Comparison of ENCODE assay signal across 10 cellular contexts in the genomic region with DNA sequence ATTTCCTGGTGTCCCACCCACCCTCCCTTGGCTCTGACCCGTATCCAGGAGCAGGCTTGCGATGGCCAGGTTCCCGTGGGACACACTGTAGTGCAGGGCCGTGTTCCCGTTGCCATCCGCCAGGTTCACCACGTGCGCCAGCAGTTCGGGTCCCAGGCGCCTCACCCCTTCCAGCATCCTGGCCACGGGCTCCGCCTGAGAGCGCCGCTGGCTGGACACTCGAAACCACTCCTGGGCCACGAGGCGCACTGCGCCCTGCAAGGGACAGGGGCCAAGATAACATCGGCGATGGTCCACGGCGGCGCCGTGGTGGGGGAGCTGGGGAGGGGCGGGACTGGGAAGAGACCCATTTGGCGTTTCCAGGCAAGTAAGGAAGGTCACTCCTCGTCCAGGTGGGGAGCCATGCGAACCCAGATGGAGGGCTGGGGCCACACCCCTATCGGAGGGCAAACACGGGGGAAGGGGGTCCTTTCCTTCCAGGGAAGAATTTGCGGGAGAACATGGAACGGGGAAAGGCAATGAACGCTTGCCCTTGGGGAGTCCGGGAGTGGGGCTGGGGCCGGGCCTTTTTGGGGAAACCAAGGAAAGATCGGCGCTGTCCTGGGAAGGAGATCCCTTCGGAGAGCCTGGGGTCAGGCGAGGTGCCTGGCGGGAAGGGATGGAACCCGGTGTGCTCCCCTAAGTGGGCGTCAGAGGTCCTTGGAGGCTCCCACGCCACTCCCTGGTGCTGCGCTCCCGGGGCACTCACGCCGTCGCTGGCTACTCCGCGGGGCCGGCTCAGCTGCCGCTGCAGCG. TPM values are rescaled to one million over a fixed set of nuclear protein-coding genes. Genes with fewer than 3 reads are reported as not detected.
A peak's percentile ranks its signal among the peaks of the same experiment; 100 is the strongest.
DNase-seq lines count a peak whose midpoint lies in the region; ATAC-seq and TF ChIP-seq lines count a peak whose summit lies in the region.
"Had no signal": no experiment of that assay in that cellular context is flagged by ENCODE, and none has a peak within 500 bp of the region (broad histone marks: within the 10 kb centered on the region; RNA-seq: fewer than 3 reads in every experiment).

No MANE protein-coding gene starts in this region.

- H3K4me3 ChIP-seq in gastrocnemius medialis: no peak overlapping the region
- H3K4me3 ChIP-seq: body of pancreas had no signal

- peak overlapping the region in 3 of 4 donors; percentile 13 to 45 (median 31) for H3K27ac ChIP-seq in gastrocnemius medialis
- H3K27ac ChIP-seq: body of pancreas had no signal

- H3K4me1 ChIP-seq in gastrocnemius medialis: peaks cover 0 to 8% of the 10 kb centered on the region in 2 donors

- ATAC-seq in left cardiac atrium (peak in 1 of 2 donors; percentile 11), gastrocnemius medialis (peak in 1 of 2 donors; percentile 19)
- ATAC-seq: body of pancreas had no signal

- TF ChIP-seq POLR2A in gastrocnemius medialis (IDR thresholded peaks at IDR 0.05): no peak

- no peaks in the 10 kb centered on the region for H3K9me3 ChIP-seq in gastrocnemius medialis
- H3K9me3 ChIP-seq: body of pancreas had no signal

- H3K27me3 ChIP-seq in gastrocnemius medialis: peaks cover 19 to 35% (median 26%) of the 10 kb centered on the region in 3 donors

- TF ChIP-seq CTCF in gastrocnemius medialis (IDR thresholded peaks at IDR 0.05 in 4 of 5, conservative IDR thresholded peaks at IDR 0.05 in 1 of 5): no peak

- in situ Hi-C loops in gastrocnemius medialis (cut with MboI; ENCODE audit: low sequenced_read_pairs in 4 of 4): no loop called here

- DNase-seq in HuH-7.5 (ENCODE audit: low spot score) (peak; percentile 4), left cardiac atrium (peak; percentile 38), gastrocnemius medialis (no peak), amygdala (lab: John Stamatoyannopoulos, UW) (no peak), HT-29 (ENCODE audit: low spot score) (no peak)
- DNase-seq: activated CD4-positive, alpha-beta T cell treated with anti-CD3 and anti-CD28 coated beads, Interleukin-2, amount 50 U/mL, for 48 hours; activated gamma-delta T cell; body of pancreas; NCI-H446 treated with DMSO at 0.1 percent for 48 hours; T-helper 9 cell had no signal

- no peaks in the 10 kb centered on the region for H3K36me3 ChIP-seq in gastrocnemius medialis

- intact Hi-C loops in left cardiac atrium (cut with DNase I) (no loop called here), gastrocnemius medialis (cut with DNase I; ENCODE audit: low total_unique reads) (no loop called here)

RNA-seq across cellular contexts. Expression of a gene that starts 9.9 kb away (rescaled TPM):
- total RNA-seq in left cardiac atrium (10 to 100 TPM; 19.3 to 19.6 TPM), gastrocnemius medialis (10 to 100 TPM in 3 of 4 donors, 1 to 10 TPM in 1; 7.1 to 16.0 (median 13.7) TPM)
- 0.23 and 1.4 TPM in 2 replicates for total RNA-seq in HT-29 (2014; rRNA removed; shearing (Covaris generic))

RNA-seq across cellular contexts. Expression of a gene that starts 11.9 kb away (rescaled TPM):
- total RNA-seq in left cardiac atrium (1,000 to 10,000 TPM; 1,064 to 1,153 TPM), gastrocnemius medialis (100 to 1,000 TPM; 248 to 436 (median 313) TPM)
- total RNA-seq in HT-29 (2014; rRNA removed; shearing (Covaris generic)): 1,376 and 1,588 TPM in 2 replicates

RNA-seq across cellular contexts. Expression of a gene that starts 12.0 kb away (rescaled TPM):
- 10 to 100 TPM; 65.3 to 83.8 TPM for total RNA-seq in left cardiac atrium
- total RNA-seq in gastrocnemius medialis: 100 to 1,000 TPM in 1 of 4 donors, 10 to 100 TPM in 3; 75.3 to 129 (median 87.7) TPM
- total RNA-seq in HT-29 (2014; rRNA removed; shearing (Covaris generic)): 73.3 and 79.7 TPM in 2 replicates

RNA-seq across cellular contexts. Expression of a gene that starts 25.0 kb away (rescaled TPM):
- total RNA-seq in left cardiac atrium (10 to 100 TPM; 33.6 to 40.8 TPM), gastrocnemius medialis (10 to 100 TPM; 49.8 to 85.3 (median 66.1) TPM)
- total RNA-seq in HT-29 (2014; rRNA removed; shearing (Covaris generic)): 113 and 120 TPM in 2 replicates

RNA-seq across cellular contexts. Expression of a gene that starts 30.8 kb away (rescaled TPM):
- total RNA-seq in left cardiac atrium: 10 to 100 TPM; 16.3 to 81.6 TPM
- 10 to 100 TPM; 19.7 to 91.8 (median 41.9) TPM for total RNA-seq in gastrocnemius medialis
- 0.20 TPM in 1 of 2 replicates, not detected in the other for total RNA-seq in HT-29 (2014; rRNA removed; shearing (Covaris generic))

Comparison
In these comparisons a context has a peak if more than half of its experiments do, and no peak if none do; other contexts are left out.
1. DNase-seq: peak in HuH-7.5 (single experiment) and left cardiac atrium (single experiment); none in gastrocnemius medialis (0 of 2), amygdala (0 of 56) and HT-29 (single experiment).